Comparison of ENCODE assay signal across 9 cellular contexts in the genomic region with DNA sequence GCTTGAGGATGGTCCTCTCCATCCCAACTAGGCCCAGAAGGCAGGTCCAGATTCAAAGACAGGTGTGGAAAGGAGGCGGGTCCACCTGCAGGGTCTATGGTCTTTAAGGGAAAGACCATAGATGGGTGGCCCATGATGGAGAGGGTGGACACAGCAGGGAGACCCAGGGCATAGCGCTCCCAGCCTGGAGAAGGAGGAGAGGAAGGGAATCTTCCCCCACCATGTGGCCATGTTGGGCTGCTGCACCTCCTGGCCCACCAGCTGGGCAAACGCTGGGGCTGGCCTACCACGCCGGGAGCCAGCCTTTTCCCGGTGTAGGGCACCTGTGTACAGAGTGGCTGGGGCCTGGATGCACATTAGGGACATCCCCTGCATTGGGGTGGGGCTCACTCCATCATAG.
DNase-seq lines count a peak whose midpoint lies in the region; ATAC-seq and TF ChIP-seq lines count a peak whose summit lies in the region.
"Had no signal": no experiment of that assay in that cellular context is flagged by ENCODE, and none has a peak within 500 bp of the region (broad histone marks: within the 10 kb centered on the region; RNA-seq: fewer than 3 reads in every experiment).

No MANE protein-coding gene starts in this region.

- H3K79me1 ChIP-seq in H9 (ENCODE audit: insufficient read depth, low read depth, low read length, poor library complexity, severe bottlenecking), result no peaks in the 10 kb centered on the region

- no peaks in the 10 kb centered on the region for H3K27me3 Mint-ChIP-seq in H9 (ENCODE audit: low read depth)
- H3K27me3 Mint-ChIP-seq in activated CD8-positive, alpha-beta memory T cell treated with anti-CD3 and anti-CD28 coated beads, Interleukin-2, amount 10 ng/mL, durations not matched to agents 7 days and 5 days, result peaks cover 25% of the 10 kb centered on the region

- no peak overlapping the region for H3T11ph ChIP-seq in H9 (ENCODE audit: low read length)

- no peak for TF ChIP-seq POLR2A in transverse colon (IDR thresholded peaks at IDR 0.05)

- H3K4ac ChIP-seq in H9 (ENCODE audit: low read depth, low read length), result no peak overlapping the region

- H3K9me2 ChIP-seq in hepatocyte (replicated peaks; ENCODE audit: insufficient read depth), result no peaks in the 10 kb centered on the region

- CTCF ChIA-PET in AG04449 (lab: Yijun Ruan, JAX), result interaction anchor here (0.7 to 1.4 kb wide), 11 partner anchors 13 to 886 kb away, joined by 3 to 8 read pairs (median 3); no protein-coding TSS in a partner anchor
- CTCF ChIA-PET in activated CD8-positive, alpha-beta memory T cell treated with anti-CD3 and anti-CD28 coated beads, Interleukin-2, amount 10 ng/mL, durations not matched to agents 7 days and 5 days (lab: Charles Lee), result no interaction called here

- H3K79me2 ChIP-seq in H9 (ENCODE audit: insufficient read depth, low read length) (no peaks in the 10 kb centered on the region), hepatocyte (no peaks in the 10 kb centered on the region)

- H3K4me2 ChIP-seq in H9 (ENCODE audit: insufficient read depth, insufficient read length, low read length) (no peak overlapping the region), hepatocyte (no peak overlapping the region)

- H2AFZ ChIP-seq in H9 (ENCODE audit: low read length), result no peak overlapping the region
- no peak overlapping the region for H2AFZ ChIP-seq in hepatocyte

- ATAC-seq in activated CD8-positive, alpha-beta memory T cell treated with anti-CD3 and anti-CD28 coated beads, Interleukin-2, amount 10 ng/mL, durations not matched to agents 7 days and 5 days, result no peak
- no peak for ATAC-seq in HG03025 (IDR thresholded peaks at IDR 0.05; ENCODE audit: low FRiP score, unreplicated experiment)
- no peak for ATAC-seq in HG03135 (IDR thresholded peaks at IDR 0.05; ENCODE audit: unreplicated experiment)

- H3K4me1 Mint-ChIP-seq in H9, result peaks cover 13 to 21% of the 10 kb centered on the region in 2 experiments
- H3K4me1 Mint-ChIP-seq in activated CD8-positive, alpha-beta memory T cell treated with anti-CD3 and anti-CD28 coated beads, Interleukin-2, amount 10 ng/mL, durations not matched to agents 7 days and 5 days, result no peaks in the 10 kb centered on the region

- H4K20me1 ChIP-seq in H9 (ENCODE audit: control insufficient read depth, insufficient read depth, insufficient read length), result no peaks in the 10 kb centered on the region
- no peaks in the 10 kb centered on the region for H4K20me1 ChIP-seq in hepatocyte (ENCODE audit: insufficient read depth, poor library complexity, severe bottlenecking)

- no CpG with 5 or more reads among the region's 6 CpGs for WGBS in H9 (ENCODE audit: extremely low coverage, insufficient read length, low lambda C conversion rate)
- 21% methylated on average over 5 of the region's 6 CpGs for WGBS in hepatocyte (ENCODE audit: low lambda C conversion rate, missing lambda C conversion rate)
- WGBS in transverse colon (ENCODE audit: low coverage in 1 of 2), 2 donors, result 43% methylated on average over 6 of the region's 6 CpGs; no CpG with 5 or more reads in 1 of the 2 donors

- no peak overlapping the region for H2BK12ac ChIP-seq in H9 (ENCODE audit: insufficient read length, low read depth, low read length)

- H3K9ac ChIP-seq in H9 (ENCODE audit: extremely low read depth, insufficient read length, low read length), result no peak overlapping the region

- TF ChIP-seq EP300 in transverse colon (IDR thresholded peaks at IDR 0.05; ENCODE audit: low read depth), result no peak

- POLR2A ChIA-PET in AG04449 (lab: Yijun Ruan, JAX), result no interaction called here

- H3K27ac Mint-ChIP-seq in H9, result no peak overlapping the region
- H3K27ac Mint-ChIP-seq in activated CD8-positive, alpha-beta memory T cell treated with anti-CD3 and anti-CD28 coated beads, Interleukin-2, amount 10 ng/mL, durations not matched to agents 7 days and 5 days, result no peak overlapping the region
- H3K27ac Mint-ChIP-seq: activated naive CD8-positive, alpha-beta T cell treated with anti-CD3 and anti-CD28 coated beads, Interleukin-2, amount 10 ng/mL, durations not matched to agents 7 days and 5 days had no signal

- no peak overlapping the region for H3K4me3 Mint-ChIP-seq in H9
- H3K4me3 Mint-ChIP-seq in activated CD8-positive, alpha-beta memory T cell treated with anti-CD3 and anti-CD28 coated beads, Interleukin-2, amount 10 ng/mL, durations not matched to agents 7 days and 5 days, result no peak overlapping the region
- H3K4me3 Mint-ChIP-seq: activated naive CD8-positive, alpha-beta T cell treated with anti-CD3 and anti-CD28 coated beads, Interleukin-2, amount 10 ng/mL, durations not matched to agents 7 days and 5 days had no signal

- H3K18ac ChIP-seq in H9 (ENCODE audit: insufficient read length, low read depth, low read length), result no peak overlapping the region

- H2AK5ac ChIP-seq in H9 (ENCODE audit: insufficient read length, low read length), result no peak overlapping the region

- no peak overlapping the region for H4K5ac ChIP-seq in H9 (ENCODE audit: insufficient read length, low read depth, low read length)

- no peak overlapping the region for H2BK20ac ChIP-seq in H9 (ENCODE audit: low read depth, low read length, poor library complexity, severe bottlenecking)

- H3K27me3 ChIP-seq in H9 (ENCODE audit: insufficient read depth, low read length) (no peaks in the 10 kb centered on the region), hepatocyte (no peaks in the 10 kb centered on the region), transverse colon (peaks cover 3% of the 10 kb centered on the region)

- H3K9me3 ChIP-seq in H9 (ENCODE audit: control insufficient read depth, low read depth, low read length) (no peaks in the 10 kb centered on the region), hepatocyte (ENCODE audit: low read depth) (no peaks in the 10 kb centered on the region), transverse colon (no peaks in the 10 kb centered on the region)

- H2BK5ac ChIP-seq in H9 (ENCODE audit: insufficient read length, low read length), result no peak overlapping the region

- H3K36me3 ChIP-seq in hepatocyte (replicated peaks; ENCODE audit: insufficient read depth, low read depth) (no peaks in the 10 kb centered on the region), transverse colon (no peaks in the 10 kb centered on the region)

- no peak overlapping the region for H3K56ac ChIP-seq in H9 (ENCODE audit: insufficient read length, low read depth, low read length)

- H3K23ac ChIP-seq in H9 (ENCODE audit: insufficient read length, low read depth, low read length), result no peak overlapping the region

- H3K4me3 ChIP-seq in AG04449 (ENCODE audit: low read depth, low read length) (no peak overlapping the region), hepatocyte (no peak overlapping the region), transverse colon (no peak overlapping the region)

- TF ChIP-seq CTCF in AG04449 (IDR thresholded peaks at IDR 0.05; ENCODE audit: insufficient read depth, low read length, missing control alignments) (peak; percentile 91), H9 (conservative IDR thresholded peaks at IDR 0.05) (peak; percentile 86), hepatocyte (IDR thresholded peaks at IDR 0.05; ENCODE audit: poor library complexity) (peak; percentile 62), transverse colon (IDR thresholded peaks at IDR 0.05) (peak; percentile 55 to 65 (median 62))

- DNase-seq in AG04449 (ENCODE audit: low read depth, low spot score), result no peak
- peak; percentile 75 for DNase-seq in H9
- peak; percentile 19 for DNase-seq in activated CD8-positive, alpha-beta memory T cell treated with anti-CD3 and anti-CD28 coated beads, Interleukin-2, amount 10 ng/mL, durations not matched to agents 7 days and 5 days
- DNase-seq in hepatocyte (ENCODE audit: low spot score), result peak; percentile 69
- peak; percentile 29 for DNase-seq in transverse colon
- no peak for DNase-seq in epidermal melanocyte (ENCODE audit: insufficient read length, low spot score)
- DNase-seq: activated naive CD8-positive, alpha-beta T cell treated with anti-CD3 and anti-CD28 coated beads, Interleukin-2, amount 10 ng/mL, durations not matched to agents 7 days and 5 days had no signal

- H3K9me3 Mint-ChIP-seq in H9, result peaks cover 0 to 13% of the 10 kb centered on the region in 2 experiments; a peak in 3 of 5 replicates
- H3K9me3 Mint-ChIP-seq in activated CD8-positive, alpha-beta memory T cell treated with anti-CD3 and anti-CD28 coated beads, Interleukin-2, amount 10 ng/mL, durations not matched to agents 7 days and 5 days (ENCODE audit: low read depth), result no peaks in the 10 kb centered on the region
- H3K9me3 Mint-ChIP-seq: activated naive CD8-positive, alpha-beta T cell treated with anti-CD3 and anti-CD28 coated beads, Interleukin-2, amount 10 ng/mL, durations not matched to agents 7 days and 5 days had no signal

- in situ Hi-C loops in transverse colon (cut with MboI; ENCODE audit: low pct_ligation_motif_present in 1 of 4, low pct_unique_long_range_greater_than_20kb in 1 of 4, low sequenced_read_pairs in 3 of 4), result no loop called here

- H3K23me2 ChIP-seq in H9 (ENCODE audit: insufficient read length, low read depth, low read length, poor library complexity, severe bottlenecking), result no peaks in the 10 kb centered on the region

- intact Hi-C loops in transverse colon (cut with DNase I; ENCODE audit: low total_unique reads), result no loop called here

- no peak overlapping the region; the same call in 1 of the 2 replicates for H3K14ac ChIP-seq in H9 (ENCODE audit: insufficient read depth, low read length)

- H4K8ac ChIP-seq in H9 (replicated peaks; ENCODE audit: insufficient read length, low read depth, low read length), result no peak overlapping the region

- H4K91ac ChIP-seq in H9 (ENCODE audit: insufficient read length, low read depth, low read length), result no peak overlapping the region

- H2BK15ac ChIP-seq in H9 (ENCODE audit: low read depth, low read length), result no peak overlapping the region

- H3K27ac ChIP-seq in H9 (ENCODE audit: insufficient read length, low read depth, low read length) (no peak overlapping the region), hepatocyte (no peak overlapping the region), transverse colon (no peak overlapping the region)

- no peaks in the 10 kb centered on the region for H3K4me1 ChIP-seq in H9 (ENCODE audit: insufficient read depth, low read length)
- H3K4me1 ChIP-seq in hepatocyte (ENCODE audit: insufficient read depth), result no peaks in the 10 kb centered on the region
- no peaks in the 10 kb centered on the region for H3K4me1 ChIP-seq in transverse colon

- no peak overlapping the region for H2BK120ac ChIP-seq in H9 (ENCODE audit: low read depth, low read length, poor library complexity, severe bottlenecking)

- H3K36me3 Mint-ChIP-seq in H9 (ENCODE audit: insufficient read depth in 1 of 3, low read depth in 3 of 3), result peaks cover 0 to 3% (median 0%) of the 10 kb centered on the region in 3 experiments; a peak in 2 of 7 replicates
- no peaks in the 10 kb centered on the region for H3K36me3 Mint-ChIP-seq in activated CD8-positive, alpha-beta memory T cell treated with anti-CD3 and anti-CD28 coated beads, Interleukin-2, amount 10 ng/mL, durations not matched to agents 7 days and 5 days
- H3K36me3 Mint-ChIP-seq: activated naive CD8-positive, alpha-beta T cell treated with anti-CD3 and anti-CD28 coated beads, Interleukin-2, amount 10 ng/mL, durations not matched to agents 7 days and 5 days had no signal

Comparison
In these comparisons a context has a peak if more than half of its experiments do, and no peak if none do; other contexts are left out.
1. DNase-seq: peak in H9 (single experiment), activated CD8-positive, alpha-beta memory T cell treated with anti-CD3 and anti-CD28 coated beads, Interleukin-2, amount 10 ng/mL, durations not matched to agents 7 days and 5 days (single experiment), hepatocyte (single experiment) and transverse colon (single experiment); none in AG04449 (single experiment) and epidermal melanocyte (single experiment).
2. Peak in every context shown above with its lines, with median percentiles within 50 percentile points of each other: CTCF ChIP-seq.